Comparison of ENCODE assay signal across 10 cellular contexts in the genomic region with DNA sequence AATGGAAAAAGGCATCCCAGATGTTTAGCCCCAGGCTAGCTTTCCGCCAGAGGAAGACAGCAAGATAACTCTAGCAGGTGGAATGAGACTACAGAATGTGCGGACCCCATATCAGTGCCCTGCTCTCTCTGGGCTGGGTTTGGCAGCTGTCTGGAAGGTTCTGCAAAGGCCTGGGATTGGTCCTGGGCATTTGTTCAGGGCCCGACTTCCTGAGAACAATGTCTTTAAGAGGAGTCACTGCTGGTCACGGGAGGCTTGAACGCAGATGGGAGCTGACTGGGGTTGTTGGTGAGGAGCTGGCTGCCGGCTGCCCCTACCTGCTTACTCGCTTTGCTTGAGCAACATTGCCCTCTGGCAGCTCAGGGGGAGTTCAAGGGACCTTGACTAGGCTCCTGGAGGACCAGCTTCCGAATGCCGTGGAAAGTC.
DNase-seq lines count a peak whose midpoint lies in the region; TF ChIP-seq lines count a peak whose summit lies in the region.
"Had no signal": no experiment of that assay in that cellular context is flagged by ENCODE, and none has a peak within 500 bp of the region (broad histone marks: within the 10 kb centered on the region; RNA-seq: fewer than 3 reads in every experiment).

No MANE protein-coding gene starts in this region.

- H3K27me3 ChIP-seq in fibroblast of lung (ENCODE audit: control insufficient read depth, insufficient read depth, low read length) (no peaks in the 10 kb centered on the region), parathyroid adenoma (ENCODE audit: control insufficient read depth, insufficient read depth, low read length) (no peaks in the 10 kb centered on the region), spleen (replicated peaks in 1 of 7) (peaks cover 0 to 20% (median 0%) of the 10 kb centered on the region in 7 donors)
- H3K27me3 ChIP-seq: dorsolateral prefrontal cortex had no signal

- intact Hi-C loops in spleen (cut with DNase I; ENCODE audit: low total_unique reads) = no loop called here

- CTCF ChIA-PET in RWPE1 (lab: Yijun Ruan, JAX) = interaction anchor here (0.6 to 0.7 kb wide), 3 partner anchors 15 to 165 kb away, joined by 3 read pairs; no protein-coding TSS in a partner anchor

- peak overlapping the region; percentile 98 for H3K27ac ChIP-seq in RWPE1
- H3K27ac ChIP-seq in fibroblast of lung (ENCODE audit: insufficient read depth, low read length) = peak overlapping the region; percentile 84
- H3K27ac ChIP-seq in parathyroid adenoma = peak overlapping the region; percentile 87
- H3K27ac ChIP-seq in spleen = peak overlapping the region in 1 of 8 donors; percentile 26

- H3K4me1 ChIP-seq in fibroblast of lung (ENCODE audit: control insufficient read depth, extremely low read depth, insufficient read depth, low read length) (peaks cover 33% of the 10 kb centered on the region), parathyroid adenoma (peaks cover 39% of the 10 kb centered on the region), spleen (peaks cover 0 to 37% (median 10%) of the 10 kb centered on the region in 6 donors)

- POLR2A ChIA-PET in RWPE1 (lab: Yijun Ruan, JAX; ENCODE audit: low non-redundant PET) = no interaction called here

- peak overlapping the region; percentile 0 for H3K9ac ChIP-seq in fibroblast of lung (ENCODE audit: insufficient read depth, low read length)
- H3K9ac ChIP-seq in parathyroid adenoma = no peak overlapping the region

- H4K20me1 ChIP-seq in fibroblast of lung (ENCODE audit: control insufficient read depth, extremely low read depth, insufficient read depth, low read length) = no peaks in the 10 kb centered on the region

- 75 to 85% (median 79%) methylated on average over 8 to 9 of the region's 9 CpGs for WGBS in spleen, 5 donors

- no peak overlapping the region for H2AFZ ChIP-seq in fibroblast of lung (ENCODE audit: low read length)
- peak overlapping the region; percentile 36 for H2AFZ ChIP-seq in parathyroid adenoma

- H3K4me2 ChIP-seq in fibroblast of lung (ENCODE audit: extremely low read depth, insufficient read depth, low read length) = peak overlapping the region; percentile 89
- peak overlapping the region; percentile 14 for H3K4me2 ChIP-seq in parathyroid adenoma (ENCODE audit: low read length)

- DNase-seq in Daoy (ENCODE audit: low read depth) (peak; percentile 69), RWPE1 (ENCODE audit: low spot score) (peak; percentile 59), fibroblast of lung (ENCODE audit: low read depth in 2 of 2) (peak; percentile 58 to 59), spleen (no peak), NCI-H2227 treated with DMSO at 0.1 percent for 48 hours (lab: John Stamatoyannopoulos, UW) (no peak), mucosa of gallbladder (ENCODE audit: low spot score) (no peak)
- no peak for DNase-seq in activated CD4-positive, alpha-beta T cell treated with anti-CD3 and anti-CD28 coated beads, Interleukin-2, amount 50 U/mL, for 48 hours
- DNase-seq: activated CD4-positive, alpha-beta T cell treated with anti-CD3 and anti-CD28 coated beads, Interleukin-2, amount 50 U/mL, for 4 hours had no signal

- no peaks in the 10 kb centered on the region for H3K9me3 ChIP-seq in fibroblast of lung (ENCODE audit: control insufficient read depth, insufficient read depth, low read depth, low read length)
- H3K9me3 ChIP-seq in parathyroid adenoma (ENCODE audit: control insufficient read depth, low read length) = no peaks in the 10 kb centered on the region
- peaks cover 0 to 12% (median 6%) of the 10 kb centered on the region in 8 donors for H3K9me3 ChIP-seq in spleen

- no peak for TF ChIP-seq POLR2A in spleen (IDR thresholded peaks at IDR 0.05)

- no peak overlapping the region for H3K4me3 ChIP-seq in fibroblast of lung (replicated peaks in 1 of 4; ENCODE audit: control extremely low read depth in 1 of 4, insufficient read depth in 1 of 4, low read depth in 3 of 4, low read length in 4 of 4)
- H3K4me3 ChIP-seq in parathyroid adenoma (ENCODE audit: low read depth, low read length) = no peak overlapping the region
- no peak overlapping the region for H3K4me3 ChIP-seq in spleen
- H3K4me3 ChIP-seq: dorsolateral prefrontal cortex had no signal

- TF ChIP-seq CTCF in RWPE1 (conservative IDR thresholded peaks at IDR 0.05; ENCODE audit: low read depth) = no peak
- no peak for TF ChIP-seq CTCF in fibroblast of lung (conservative IDR thresholded peaks at IDR 0.05 in 1 of 2, IDR thresholded peaks at IDR 0.05 in 1 of 2; ENCODE audit: low read depth in 1 of 2, low read length in 2 of 2)
- no peak for TF ChIP-seq CTCF in parathyroid adenoma (IDR thresholded peaks at IDR 0.05)
- no peak for TF ChIP-seq CTCF in spleen (IDR thresholded peaks at IDR 0.05 in 8 of 11, conservative IDR thresholded peaks at IDR 0.05 in 3 of 11)

- H3K36me3 ChIP-seq in fibroblast of lung (ENCODE audit: control insufficient read depth, insufficient read depth, low read length) = no peaks in the 10 kb centered on the region
- no peaks in the 10 kb centered on the region for H3K36me3 ChIP-seq in parathyroid adenoma (ENCODE audit: control insufficient read depth, insufficient read depth, low read length)
- no peaks in the 10 kb centered on the region for H3K36me3 ChIP-seq in spleen

- no peaks in the 10 kb centered on the region for H3K79me2 ChIP-seq in fibroblast of lung (ENCODE audit: control insufficient read depth, insufficient read depth, low read length)
- peaks cover 3% of the 10 kb centered on the region for H3K79me2 ChIP-seq in parathyroid adenoma

Comparison
In these comparisons a context has a peak if more than half of its experiments do, and no peak if none do; other contexts are left out.
1. DNase-seq: peak in Daoy (single experiment), RWPE1 (single experiment) and fibroblast of lung (2 of 2); none in spleen (single experiment), NCI-H2227 treated with DMSO at 0.1 percent for 48 hours (single experiment), mucosa of gallbladder (single experiment) and activated CD4-positive, alpha-beta T cell treated with anti-CD3 and anti-CD28 coated beads, Interleukin-2, amount 50 U/mL, for 48 hours (0 of 2).